In the genomic region with DNA sequence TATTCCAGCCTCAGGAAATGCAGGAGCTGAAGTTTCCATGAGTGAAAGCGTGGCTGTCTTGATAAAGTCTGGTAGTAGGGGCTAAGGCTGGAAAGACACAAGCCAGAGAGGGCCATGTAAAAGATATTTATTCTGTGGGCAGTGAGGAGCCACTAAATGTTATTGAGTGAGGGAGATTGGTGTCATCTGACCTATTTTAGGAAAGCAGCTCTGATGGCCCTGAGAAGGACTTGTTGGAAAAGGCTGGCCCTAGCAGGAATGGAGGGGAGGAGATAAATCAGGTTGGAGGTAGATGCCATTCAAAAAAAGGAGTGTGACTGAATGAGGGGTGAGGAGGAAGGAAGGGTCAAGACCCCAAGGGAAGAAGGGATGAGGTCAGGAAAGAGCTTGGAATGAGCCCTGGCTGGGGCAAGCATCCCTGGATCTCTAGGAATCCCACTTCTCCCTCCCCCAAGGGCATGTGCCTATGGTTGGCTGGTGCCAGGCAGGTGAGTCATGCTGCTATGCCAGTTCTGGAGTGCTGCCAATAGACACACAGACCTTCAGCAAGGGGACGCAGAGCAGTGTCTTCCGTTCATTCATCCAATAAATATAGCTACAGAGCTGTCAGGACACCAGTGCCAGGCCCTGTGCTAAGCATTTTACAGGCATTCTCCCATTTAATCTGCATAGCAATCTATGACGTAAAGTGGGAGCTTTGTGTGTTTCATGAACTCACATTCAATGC, we compare ENCODE assay signal across 8 cellular contexts. TPM values are rescaled to one million over a fixed set of nuclear protein-coding genes. Genes with fewer than 3 reads are reported as not detected.
DNase-seq lines count a peak whose midpoint lies in the region; ATAC-seq lines count a peak whose summit lies in the region.

No MANE protein-coding gene starts in this region.

- no peaks in the 10 kb centered on the region for H3K4me1 ChIP-seq in mesendoderm (ENCODE audit: control insufficient read depth, low read depth, low read length)
- H3K4me1 ChIP-seq in CD8-positive, alpha-beta memory T cell (ENCODE audit: insufficient read depth, low read length): no peaks in the 10 kb centered on the region

- no peak overlapping the region for H4K5ac ChIP-seq in mesendoderm (ENCODE audit: low read length)

- H3K27me3 ChIP-seq in mesendoderm (ENCODE audit: insufficient read depth, low read length, poor library complexity): no peaks in the 10 kb centered on the region
- no peaks in the 10 kb centered on the region for H3K27me3 ChIP-seq in CD8-positive, alpha-beta memory T cell (ENCODE audit: insufficient read depth, low read length, poor library complexity, severe bottlenecking)

- no peak overlapping the region for H3K23ac ChIP-seq in mesendoderm (ENCODE audit: low read length)

- peak; percentile 85 for DNase-seq in ELF-1 (ENCODE audit: low read depth, low spot score)
- DNase-seq in NCI-H2196 treated with DMSO at 0.1 percent for 48 hours (lab: John Stamatoyannopoulos, UW; ENCODE audit: unreplicated experiment): peak; percentile 68
- DNase-seq in dedifferentiated amniotic fluid mesenchymal stem cell (ENCODE audit: extremely low spot score): peak; percentile 68
- DNase-seq in mesendoderm: peak; percentile 95
- no peak for DNase-seq in CD8-positive, alpha-beta memory T cell
- no peak for DNase-seq in stimulated activated CD8-positive, alpha-beta memory T cell treated with anti-CD3 and anti-CD28 coated beads, Interleukin-4, amount 100 ng/mL, for 48 hours
- DNase-seq in naive thymus-derived CD8-positive, alpha-beta T cell: no peak
- DNase-seq in activated CD4-positive, alpha-beta memory T cell treated with anti-CD3 and anti-CD28 coated beads, Interleukin-2, amount 10 ng/mL, durations not matched to agents 7 days and 5 days: no peak

- H2BK5ac ChIP-seq in mesendoderm (ENCODE audit: low read length): no peak overlapping the region

- no peak overlapping the region for H3K9ac ChIP-seq in mesendoderm (ENCODE audit: low read length)

- no peak overlapping the region for H3K18ac ChIP-seq in mesendoderm (ENCODE audit: low read length)

- no peak overlapping the region for H3K4ac ChIP-seq in mesendoderm (ENCODE audit: low read depth, low read length)

- H3K79me1 ChIP-seq in mesendoderm (ENCODE audit: low read length): no peaks in the 10 kb centered on the region

- H3K79me2 ChIP-seq in mesendoderm (ENCODE audit: control insufficient read depth, insufficient read depth, low read length): no peaks in the 10 kb centered on the region

- H3K36me3 ChIP-seq in mesendoderm (ENCODE audit: control insufficient read depth, insufficient read depth, low read length): no peaks in the 10 kb centered on the region
- no peaks in the 10 kb centered on the region for H3K36me3 ChIP-seq in CD8-positive, alpha-beta memory T cell (ENCODE audit: insufficient read depth, low read length)

- H3K4me3 Mint-ChIP-seq in CD8-positive, alpha-beta memory T cell: no peak overlapping the region
- no peak overlapping the region for H3K4me3 Mint-ChIP-seq in naive thymus-derived CD8-positive, alpha-beta T cell
- no peak overlapping the region for H3K4me3 Mint-ChIP-seq in activated CD4-positive, alpha-beta memory T cell treated with anti-CD3 and anti-CD28 coated beads, Interleukin-2, amount 10 ng/mL, durations not matched to agents 7 days and 5 days

- H3K4me3 ChIP-seq in mesendoderm (ENCODE audit: low read length): no peak overlapping the region
- no peak overlapping the region for H3K4me3 ChIP-seq in CD8-positive, alpha-beta memory T cell (ENCODE audit: low read length)

- H3K36me3 Mint-ChIP-seq in CD8-positive, alpha-beta memory T cell: peaks cover 0 to 2% (median 0%) of the 10 kb centered on the region in 3 donors
- H3K36me3 Mint-ChIP-seq in naive thymus-derived CD8-positive, alpha-beta T cell: peaks cover 0 to 4% (median 0%) of the 10 kb centered on the region in 3 donors
- no peaks in the 10 kb centered on the region for H3K36me3 Mint-ChIP-seq in activated CD4-positive, alpha-beta memory T cell treated with anti-CD3 and anti-CD28 coated beads, Interleukin-2, amount 10 ng/mL, durations not matched to agents 7 days and 5 days (ENCODE audit: low read depth)

- H3K27me3 Mint-ChIP-seq in CD8-positive, alpha-beta memory T cell: peaks cover 0 to 5% of the 10 kb centered on the region in 2 donors
- peaks cover 0 to 6% (median 0%) of the 10 kb centered on the region in 5 donors for H3K27me3 Mint-ChIP-seq in naive thymus-derived CD8-positive, alpha-beta T cell
- H3K27me3 Mint-ChIP-seq in activated CD4-positive, alpha-beta memory T cell treated with anti-CD3 and anti-CD28 coated beads, Interleukin-2, amount 10 ng/mL, durations not matched to agents 7 days and 5 days: no peaks in the 10 kb centered on the region

- H3K9me3 Mint-ChIP-seq in CD8-positive, alpha-beta memory T cell: no peaks in the 10 kb centered on the region
- H3K9me3 Mint-ChIP-seq in naive thymus-derived CD8-positive, alpha-beta T cell: no peaks in the 10 kb centered on the region
- H3K9me3 Mint-ChIP-seq in activated CD4-positive, alpha-beta memory T cell treated with anti-CD3 and anti-CD28 coated beads, Interleukin-2, amount 10 ng/mL, durations not matched to agents 7 days and 5 days: no peaks in the 10 kb centered on the region

- H3K27ac Mint-ChIP-seq in CD8-positive, alpha-beta memory T cell: peak overlapping the region in 2 of 8 donors; percentile 32 to 38
- peak overlapping the region in 4 of 10 donors; percentile 17 to 84 (median 46) for H3K27ac Mint-ChIP-seq in naive thymus-derived CD8-positive, alpha-beta T cell
- no peak overlapping the region for H3K27ac Mint-ChIP-seq in activated CD4-positive, alpha-beta memory T cell treated with anti-CD3 and anti-CD28 coated beads, Interleukin-2, amount 10 ng/mL, durations not matched to agents 7 days and 5 days

- CTCF ChIA-PET in CD8-positive, alpha-beta memory T cell (lab: Charles Lee): interaction anchor here (1.0 kb wide), 1 partner anchor 110 kb away, joined by 3 read pairs; no protein-coding TSS in a partner anchor
- CTCF ChIA-PET in activated CD4-positive, alpha-beta memory T cell treated with anti-CD3 and anti-CD28 coated beads, Interleukin-2, amount 10 ng/mL, durations not matched to agents 7 days and 5 days (lab: Charles Lee): no interaction called here

- no CpG with 5 or more reads among the region's 4 CpGs for WGBS in mesendoderm (ENCODE audit: extremely low coverage, insufficient coverage, low lambda C conversion rate)

- no peaks in the 10 kb centered on the region for H3K9me3 ChIP-seq in CD8-positive, alpha-beta memory T cell (ENCODE audit: low read length)

- no peak overlapping the region for H2AK5ac ChIP-seq in mesendoderm (ENCODE audit: low read length)

- no peak for ATAC-seq in naive thymus-derived CD8-positive, alpha-beta T cell

- no peak overlapping the region for H3K56ac ChIP-seq in mesendoderm (ENCODE audit: low read length)

- no peak overlapping the region for H3K27ac ChIP-seq in mesendoderm (ENCODE audit: low read depth, low read length)
- no peak overlapping the region for H3K27ac ChIP-seq in CD8-positive, alpha-beta memory T cell (ENCODE audit: low read depth, low read length)

- no peak overlapping the region for H4K8ac ChIP-seq in mesendoderm (ENCODE audit: low read depth, low read length)

- H3K4me1 Mint-ChIP-seq in CD8-positive, alpha-beta memory T cell: no peaks in the 10 kb centered on the region
- H3K4me1 Mint-ChIP-seq in naive thymus-derived CD8-positive, alpha-beta T cell: peaks cover 0 to 2% (median 0%) of the 10 kb centered on the region in 4 donors
- no peaks in the 10 kb centered on the region for H3K4me1 Mint-ChIP-seq in activated CD4-positive, alpha-beta memory T cell treated with anti-CD3 and anti-CD28 coated beads, Interleukin-2, amount 10 ng/mL, durations not matched to agents 7 days and 5 days

- no peak overlapping the region for H2BK120ac ChIP-seq in mesendoderm (ENCODE audit: low read depth, low read length)

- no peak overlapping the region for H3K4me2 ChIP-seq in mesendoderm (ENCODE audit: low read length)

- POLR2A ChIA-PET in CD8-positive, alpha-beta memory T cell (lab: Charles Lee): no interaction called here
- POLR2A ChIA-PET in naive thymus-derived CD8-positive, alpha-beta T cell (lab: Charles Lee): no interaction called here
- POLR2A ChIA-PET in activated CD4-positive, alpha-beta memory T cell treated with anti-CD3 and anti-CD28 coated beads, Interleukin-2, amount 10 ng/mL, durations not matched to agents 7 days and 5 days (lab: Charles Lee): no interaction called here

- H2BK15ac ChIP-seq in mesendoderm (replicated peaks; ENCODE audit: low read depth): no peak overlapping the region

RNA-seq across cellular contexts. Expression of a gene that starts 2.0 kb away (rescaled TPM):
- 0.06 TPM for polyA plus RNA-seq in mesendoderm (2013, experiment 1 of 2)
- 0.07 TPM for polyA plus RNA-seq in mesendoderm (2013, experiment 2 of 2)
- total RNA-seq in CD8-positive, alpha-beta memory T cell: not detected
- not detected for polyA plus RNA-seq in CD8-positive, alpha-beta memory T cell
- not detected for total RNA-seq in naive thymus-derived CD8-positive, alpha-beta T cell
- polyA plus RNA-seq in naive thymus-derived CD8-positive, alpha-beta T cell: not detected
- under 1 TPM in 1 of 2 experiments, not detected in 1; 0.15 TPM for total RNA-seq in activated CD4-positive, alpha-beta memory T cell treated with anti-CD3 and anti-CD28 coated beads, Interleukin-2, amount 10 ng/mL, durations not matched to agents 7 days and 5 days

RNA-seq across cellular contexts. Expression of a gene that starts 9.7 kb away (rescaled TPM):
- 0.34 TPM for polyA plus RNA-seq in mesendoderm (2013, experiment 1 of 2)
- 0.27 TPM for polyA plus RNA-seq in mesendoderm (2013, experiment 2 of 2)
- total RNA-seq in CD8-positive, alpha-beta memory T cell: not detected
- polyA plus RNA-seq in CD8-positive, alpha-beta memory T cell: not detected
- total RNA-seq in naive thymus-derived CD8-positive, alpha-beta T cell: not detected
- polyA plus RNA-seq in naive thymus-derived CD8-positive, alpha-beta T cell: not detected
- total RNA-seq in activated CD4-positive, alpha-beta memory T cell treated with anti-CD3 and anti-CD28 coated beads, Interleukin-2, amount 10 ng/mL, durations not matched to agents 7 days and 5 days: not detected

RNA-seq across cellular contexts. Expression of a gene that starts 15.0 kb away (rescaled TPM):
- not detected for polyA plus RNA-seq in mesendoderm (2013, experiment 1 of 2)
- not detected for polyA plus RNA-seq in mesendoderm (2013, experiment 2 of 2)
- total RNA-seq in CD8-positive, alpha-beta memory T cell: not detected
- not detected for polyA plus RNA-seq in CD8-positive, alpha-beta memory T cell
- not detected for total RNA-seq in naive thymus-derived CD8-positive, alpha-beta T cell
- not detected for polyA plus RNA-seq in naive thymus-derived CD8-positive, alpha-beta T cell
- total RNA-seq in activated CD4-positive, alpha-beta memory T cell treated with anti-CD3 and anti-CD28 coated beads, Interleukin-2, amount 10 ng/mL, durations not matched to agents 7 days and 5 days: not detected

RNA-seq across cellular contexts. Expression of a gene that starts 58.8 kb away (rescaled TPM):
- 6.9 TPM for polyA plus RNA-seq in mesendoderm (2013, experiment 1 of 2)
- polyA plus RNA-seq in mesendoderm (2013, experiment 2 of 2): 7.7 TPM
- 1 to 10 TPM; 2.7 to 3.1 TPM for total RNA-seq in CD8-positive, alpha-beta memory T cell
- polyA plus RNA-seq in CD8-positive, alpha-beta memory T cell: 1.7 TPM
- total RNA-seq in naive thymus-derived CD8-positive, alpha-beta T cell: 1 to 10 TPM; 1.6 to 3.1 TPM
- polyA plus RNA-seq in naive thymus-derived CD8-positive, alpha-beta T cell: 1 to 10 TPM; 1.9 to 6.2 (median 4.6) TPM
- 1 to 10 TPM; 2.6 to 4.3 TPM for total RNA-seq in activated CD4-positive, alpha-beta memory T cell treated with anti-CD3 and anti-CD28 coated beads, Interleukin-2, amount 10 ng/mL, durations not matched to agents 7 days and 5 days

Comparison
In these comparisons a context has a peak if more than half of its experiments do, and no peak if none do; other contexts are left out.
1. DNase-seq: peak in ELF-1 (single experiment), NCI-H2196 treated with DMSO at 0.1 percent for 48 hours (single experiment), dedifferentiated amniotic fluid mesenchymal stem cell (single experiment) and mesendoderm (single experiment); none in CD8-positive, alpha-beta memory T cell (0 of 5), stimulated activated CD8-positive, alpha-beta memory T cell treated with anti-CD3 and anti-CD28 coated beads, Interleukin-4, amount 100 ng/mL, for 48 hours (single experiment), naive thymus-derived CD8-positive, alpha-beta T cell (0 of 10) and activated CD4-positive, alpha-beta memory T cell treated with anti-CD3 and anti-CD28 coated beads, Interleukin-2, amount 10 ng/mL, durations not matched to agents 7 days and 5 days (single experiment).